17 cellular contexts compared by ENCODE assay signal in genomic region chr10:101939718-101940117, GRCh38.
DNase-seq lines count a peak whose midpoint lies in the region; ATAC-seq, FAIRE-seq and TF ChIP-seq lines count a peak whose summit lies in the region.
"Had no signal": no experiment of that assay in that cellular context is flagged by ENCODE, and none has a peak within 500 bp of the region (broad histone marks: within the 10 kb centered on the region; RNA-seq: fewer than 3 reads in every experiment).

No MANE protein-coding gene starts in this region.

- H3K9me1 ChIP-seq in keratinocyte (ENCODE audit: control insufficient read depth, extremely low read depth, insufficient read depth, low read length): no peaks in the 10 kb centered on the region

- no peak for TF ChIP-seq RAD21 in HCT116 (IDR thresholded peaks at IDR 0.05; ENCODE audit: low read depth)

- RAD21 ChIA-PET in HCT116 (lab: Charles Lee; ENCODE audit: low non-redundant PET in 1 of 2, low total read pairs in 2 of 2, uncharacterized antibody in 2 of 2, unreplicated experiment in 2 of 2): no interaction called here

- no peak for FAIRE-seq in keratinocyte (lab: Jason Lieb, UNC)
- FAIRE-seq: pancreas had no signal

- dilution Hi-C loops in keratinocyte (cut with MboI; ENCODE audit: extremely low pct_ligation_motif_present, low sequenced_read_pairs): no loop called here

- DNase-seq in HCT116 (ENCODE audit: low read depth, low spot score) (no peak), choroid plexus epithelial cell (ENCODE audit: low read depth) (peak; percentile 38), keratinocyte (ENCODE audit: low read depth, low spot score) (no peak), SIG-M5 (lab: John Stamatoyannopoulos, UW) (no peak), kidney glomerular epithelial cell (lab: John Stamatoyannopoulos, UW) (no peak)
- DNase-seq in activated naive CD8-positive, alpha-beta T cell treated with anti-CD3 and anti-CD28 coated beads for 36 hours: no peak
- DNase-seq in activated effector memory CD4-positive, alpha-beta T cell treated with Interleukin-2 at 50 U/mL for 16 hours: no peak
- DNase-seq: activated CD8-positive, alpha-beta T cell treated with anti-CD3 and anti-CD28 coated beads, Interleukin-2, amount 10 ng/mL, durations not matched to agents 7 days and 5 days; activated gamma-delta T cell treated with Interleukin-2 at 50 U/mL for 16 hours; BE2C; NCI-H187; NCI-H82; pancreas; SHP77; upper lobe of right lung had no signal

- TF ChIP-seq POLR2A in HCT116 (IDR thresholded peaks at IDR 0.05; ENCODE audit: borderline replicate concordance, extremely low read depth, insufficient read depth, insufficient read length): no peak

- no peak for TF ChIP-seq CTCF in HCT116 (IDR thresholded peaks at IDR 0.05 in 2 of 3, conservative IDR thresholded peaks at IDR 0.05 in 1 of 3; ENCODE audit: borderline replicate concordance in 1 of 3, insufficient read depth in 1 of 3, low read depth in 2 of 3, low read length in 2 of 3)
- no peak for TF ChIP-seq CTCF in choroid plexus epithelial cell (conservative IDR thresholded peaks at IDR 0.05; ENCODE audit: low read depth, low read length)
- no peak for TF ChIP-seq CTCF in keratinocyte (optimal IDR thresholded peaks at IDR 0.05 in 1 of 3, IDR thresholded peaks at IDR 0.05 in 1 of 3, conservative IDR thresholded peaks at IDR 0.05 in 1 of 3; ENCODE audit: extremely low read depth in 1 of 3, insufficient read depth in 2 of 3, low read length in 3 of 3)

- ATAC-seq in HCT116: 0 out of 2 replicates have a peak, but pooled peaks have one; percentile 16
- ATAC-seq: activated CD8-positive, alpha-beta T cell treated with anti-CD3 and anti-CD28 coated beads, Interleukin-2, amount 10 ng/mL, durations not matched to agents 7 days and 5 days had no signal

- intact Hi-C loops in HCT116 (cut with micrococcal nuclease): no loop called here

- H3K4me3 ChIP-seq in HCT116 (replicated peaks in 1 of 2; ENCODE audit: low read depth in 1 of 2, low read length in 2 of 2) (peak overlapping the region in 1 of 2 experiments; percentile 27; a peak in 2 of 4 replicates), choroid plexus epithelial cell (ENCODE audit: low read depth, low read length) (no peak overlapping the region), keratinocyte (ENCODE audit: control insufficient read depth in 2 of 3, extremely low read depth in 1 of 3, insufficient read depth in 2 of 3, low read depth in 1 of 3, low read length in 3 of 3) (no peak overlapping the region), skeletal muscle tissue (ENCODE audit: low read length in 3 of 3) (peak overlapping the region; percentile 2 to 32 (median 24))
- H3K4me3 ChIP-seq: pancreas, upper lobe of right lung had no signal

- H3K9ac ChIP-seq in HCT116 (ENCODE audit: low read length): peak overlapping the region; percentile 35
- peak overlapping the region; percentile 14 for H3K9ac ChIP-seq in keratinocyte (ENCODE audit: control insufficient read depth, extremely low read depth, insufficient read depth, low read length)
- peak overlapping the region in 2 of 3 donors; percentile 58 to 68 for H3K9ac ChIP-seq in skeletal muscle tissue (ENCODE audit: low read depth in 1 of 3, low read length in 3 of 3)

- H3K4me1 Mint-ChIP-seq in activated naive CD8-positive, alpha-beta T cell treated with anti-CD3 and anti-CD28 coated beads for 36 hours: no peaks in the 10 kb centered on the region

- POLR2A ChIA-PET in HCT116 (lab: Charles Lee): interaction anchor here (0.7 to 1.2 kb wide), 4 partner anchors 10 to 23 kb away, joined by 3 to 5 read pairs (median 3); no protein-coding TSS in a partner anchor

- no peaks in the 10 kb centered on the region for H3K9me3 Mint-ChIP-seq in activated naive CD8-positive, alpha-beta T cell treated with anti-CD3 and anti-CD28 coated beads for 36 hours
- H3K9me3 Mint-ChIP-seq: central memory CD8-positive, alpha-beta T cell had no signal

- H3K27ac ChIP-seq in HCT116 (ENCODE audit: low read depth, low read length) (peak overlapping the region; percentile 37; the same call in 1 of the 2 replicates), keratinocyte (ENCODE audit: control insufficient read depth, insufficient read depth, low read length) (peak overlapping the region; percentile 74), skeletal muscle tissue (ENCODE audit: low read depth, low read length) (peak overlapping the region; percentile 76)
- H3K27ac ChIP-seq: pancreas, upper lobe of right lung had no signal

- H3K9me2 ChIP-seq in HCT116 (ENCODE audit: insufficient read depth): no peaks in the 10 kb centered on the region

- H2AFZ ChIP-seq in HCT116 (ENCODE audit: low read depth, low read length, poor library complexity, severe bottlenecking) (no peak overlapping the region), keratinocyte (ENCODE audit: control insufficient read depth, low read length) (no peak overlapping the region)

- H3K4me1 ChIP-seq in HCT116 (ENCODE audit: control insufficient read depth in 1 of 2, insufficient read depth in 2 of 2, low read length in 2 of 2) (peaks cover 29 to 48% of the 10 kb centered on the region in 2 experiments), keratinocyte (ENCODE audit: control insufficient read depth, extremely low read depth, insufficient read depth, low read length) (peaks cover 47% of the 10 kb centered on the region), skeletal muscle tissue (ENCODE audit: control insufficient read depth in 3 of 3, insufficient read depth in 3 of 3, low read length in 3 of 3) (peaks cover 31 to 50% (median 33%) of the 10 kb centered on the region in 3 donors)
- H3K4me1 ChIP-seq: BE2C, pancreas had no signal

- peaks cover 10% of the 10 kb centered on the region for H3K36me3 Mint-ChIP-seq in activated naive CD8-positive, alpha-beta T cell treated with anti-CD3 and anti-CD28 coated beads for 36 hours

- BruUV-seq in HCT116 (replicated peaks; lab: Mats Ljungman, UMichigan): no TSS peak

- H3K9me3 ChIP-seq in HCT116 (ENCODE audit: control insufficient read depth in 1 of 2, insufficient read depth in 1 of 2, low read depth in 1 of 2, low read length in 2 of 2) (no peaks in the 10 kb centered on the region), keratinocyte (ENCODE audit: control insufficient read depth, low read depth, low read length) (no peaks in the 10 kb centered on the region), skeletal muscle tissue (ENCODE audit: control insufficient read depth in 3 of 3, low read length in 3 of 3) (no peaks in the 10 kb centered on the region)
- H3K9me3 ChIP-seq: BE2C, pancreas, upper lobe of right lung had no signal

- no peaks in the 10 kb centered on the region for H3K27me3 Mint-ChIP-seq in activated naive CD8-positive, alpha-beta T cell treated with anti-CD3 and anti-CD28 coated beads for 36 hours
- H3K27me3 Mint-ChIP-seq: central memory CD8-positive, alpha-beta T cell had no signal

- H3K4me3 Mint-ChIP-seq in activated naive CD8-positive, alpha-beta T cell treated with anti-CD3 and anti-CD28 coated beads for 36 hours: no peak overlapping the region
- H3K4me3 Mint-ChIP-seq: activated CD8-positive, alpha-beta T cell treated with anti-CD3 and anti-CD28 coated beads, Interleukin-2, amount 10 ng/mL, durations not matched to agents 7 days and 5 days; central memory CD8-positive, alpha-beta T cell had no signal

- H3K27me3 ChIP-seq in HCT116 (ENCODE audit: insufficient read depth, low read length) (no peaks in the 10 kb centered on the region), keratinocyte (ENCODE audit: control insufficient read depth, extremely low read depth, insufficient read depth, low read length) (no peaks in the 10 kb centered on the region), skeletal muscle tissue (ENCODE audit: control insufficient read depth in 3 of 3, insufficient read depth in 3 of 3, low read length in 3 of 3) (no peaks in the 10 kb centered on the region)
- H3K27me3 ChIP-seq: BE2C, pancreas, upper lobe of right lung had no signal

- CTCF ChIA-PET in HCT116 (lab: Charles Lee): interaction anchor here (1.9 kb wide), 1 partner anchor 99 kb away, joined by 5 read pairs; no protein-coding TSS in a partner anchor

- no peaks in the 10 kb centered on the region for H3K36me3 ChIP-seq in HCT116 (ENCODE audit: control insufficient read depth in 1 of 2, insufficient read depth in 2 of 2, low read length in 2 of 2)
- H3K36me3 ChIP-seq in keratinocyte (ENCODE audit: control insufficient read depth in 2 of 2, extremely low read depth in 1 of 2, insufficient read depth in 2 of 2, low read length in 2 of 2): no peaks in the 10 kb centered on the region
- H3K36me3 ChIP-seq in skeletal muscle tissue (ENCODE audit: control insufficient read depth in 3 of 3, insufficient read depth in 3 of 3, low read length in 3 of 3): peaks cover 0 to 5% (median 2%) of the 10 kb centered on the region in 3 donors
- H3K36me3 ChIP-seq: BE2C, pancreas had no signal

- H4K20me1 ChIP-seq in HCT116 (ENCODE audit: insufficient read depth) (no peaks in the 10 kb centered on the region), keratinocyte (ENCODE audit: control insufficient read depth, extremely low read depth, insufficient read depth, low read length) (no peaks in the 10 kb centered on the region)

- H3K4me2 ChIP-seq in HCT116 (ENCODE audit: low read length) (peak overlapping the region; percentile 61), keratinocyte (ENCODE audit: control insufficient read depth, extremely low read depth, insufficient read depth, low read depth, low read length) (peak overlapping the region; percentile 31)

- H3K79me2 ChIP-seq in HCT116 (ENCODE audit: insufficient read depth, low read length) (no peaks in the 10 kb centered on the region), keratinocyte (ENCODE audit: control insufficient read depth, insufficient read depth, low read length) (no peaks in the 10 kb centered on the region)

- H3K27ac Mint-ChIP-seq in activated naive CD8-positive, alpha-beta T cell treated with anti-CD3 and anti-CD28 coated beads for 36 hours: no peak overlapping the region
- H3K27ac Mint-ChIP-seq: activated CD8-positive, alpha-beta T cell treated with anti-CD3 and anti-CD28 coated beads, Interleukin-2, amount 10 ng/mL, durations not matched to agents 7 days and 5 days had no signal

TF ChIP-seq in HCT116, 20 proteins besides CTCF, POLR2A, EP300 and RAD21 (continues in another document):
- TF ChIP-seq EGR1 (IDR thresholded peaks at IDR 0.05; ENCODE audit: low read depth): no peak
- TF ChIP-seq, protein P1, sequence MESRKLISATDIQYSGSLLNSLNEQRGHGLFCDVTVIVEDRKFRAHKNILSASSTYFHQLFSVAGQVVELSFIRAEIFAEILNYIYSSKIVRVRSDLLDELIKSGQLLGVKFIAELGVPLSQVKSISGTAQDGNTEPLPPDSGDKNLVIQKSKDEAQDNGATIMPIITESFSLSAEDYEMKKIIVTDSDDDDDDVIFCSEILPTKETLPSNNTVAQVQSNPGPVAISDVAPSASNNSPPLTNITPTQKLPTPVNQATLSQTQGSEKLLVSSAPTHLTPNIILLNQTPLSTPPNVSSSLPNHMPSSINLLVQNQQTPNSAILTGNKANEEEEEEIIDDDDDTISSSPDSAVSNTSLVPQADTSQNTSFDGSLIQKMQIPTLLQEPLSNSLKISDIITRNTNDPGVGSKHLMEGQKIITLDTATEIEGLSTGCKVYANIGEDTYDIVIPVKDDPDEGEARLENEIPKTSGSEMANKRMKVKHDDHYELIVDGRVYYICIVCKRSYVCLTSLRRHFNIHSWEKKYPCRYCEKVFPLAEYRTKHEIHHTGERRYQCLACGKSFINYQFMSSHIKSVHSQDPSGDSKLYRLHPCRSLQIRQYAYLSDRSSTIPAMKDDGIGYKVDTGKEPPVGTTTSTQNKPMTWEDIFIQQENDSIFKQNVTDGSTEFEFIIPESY (IDR thresholded peaks at IDR 0.05; ENCODE audit: extremely low read depth, insufficient replicate concordance, low read length): no peak

Comparison
In these comparisons a context has a peak if more than half of its experiments do, and no peak if none do; other contexts are left out.
1. H3K4me3 ChIP-seq: peak in skeletal muscle tissue (3 of 3); none in choroid plexus epithelial cell (single experiment) and keratinocyte (0 of 3).
2. Peak in every context shown above with its lines, with median percentiles within 50 percentile points of each other: H3K27ac ChIP-seq and H3K9ac ChIP-seq.